Comparison of ENCODE assay signal across 11 cellular contexts in the genomic region with DNA sequence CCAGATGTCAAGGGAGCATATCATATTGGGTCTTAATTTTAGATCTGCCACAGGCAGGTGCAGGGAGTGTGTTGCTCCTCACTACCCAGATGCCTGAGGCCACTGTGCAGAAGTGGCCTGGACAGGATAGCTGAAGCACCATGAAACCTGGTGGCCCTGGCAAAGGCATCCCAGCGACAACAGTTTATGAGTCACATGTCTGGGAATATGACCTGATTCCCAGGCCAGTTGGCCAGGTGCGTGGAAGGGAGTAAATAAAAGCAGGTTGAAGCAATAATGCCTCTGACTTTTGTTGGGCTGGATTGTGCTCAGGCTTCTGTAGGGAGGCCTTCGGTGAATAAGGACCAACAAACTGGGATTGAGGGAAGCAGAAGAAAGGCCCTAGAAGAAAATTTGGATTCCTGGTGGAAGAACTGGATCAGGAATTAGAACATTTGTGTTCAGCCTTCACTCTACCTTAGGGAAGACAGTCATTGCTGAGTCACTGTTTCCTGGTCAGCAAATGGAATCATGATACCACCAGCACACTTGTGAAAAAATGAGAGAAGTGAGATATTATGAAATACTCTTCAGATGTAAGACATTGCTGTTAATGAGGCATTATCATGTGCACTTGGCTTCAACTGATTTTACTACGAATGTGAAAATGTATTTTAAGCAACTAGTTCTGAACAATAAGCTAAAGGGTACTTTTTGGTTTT.
A peak's percentile ranks its signal among the peaks of the same experiment; 100 is the strongest.
DNase-seq lines count a peak whose midpoint lies in the region.
"Had no signal": no experiment of that assay in that cellular context is flagged by ENCODE, and none has a peak within 500 bp of the region (broad histone marks: within the 10 kb centered on the region; RNA-seq: fewer than 3 reads in every experiment).

No MANE protein-coding gene starts in this region.

- peaks cover 0 to 5% (median under 1%) of the 10 kb centered on the region in 3 experiments for H3K27me3 ChIP-seq in neuronal stem cell (ENCODE audit: control insufficient read depth in 3 of 3, insufficient read depth in 3 of 3, low read depth in 1 of 3, low read length in 3 of 3)

- no peaks in the 10 kb centered on the region for H3K36me3 ChIP-seq in neuronal stem cell (replicated peaks in 1 of 2; ENCODE audit: control insufficient read depth in 2 of 2, insufficient read depth in 2 of 2, low read length in 2 of 2)

- intact Hi-C loops in dendritic cell treated with granulocyte-macrophage colony-stimulating factor and Interleukin-4, amounts not matched to agents 40 ng/mL and 50 ng/mL, for 4 days (cut with micrococcal nuclease), result loop anchor here (5.0 kb wide), 1 partner anchor 161 kb away; no protein-coding TSS in a partner anchor
- intact Hi-C loops in activated T-helper 1 cell treated with anti-CD3 and anti-CD28 coated beads, Interleukin-12 subunit alpha, Interleukin-12 subunit beta, Interleukin-2, Interleukin-4 antibody, amounts not matched to agents 30 ng/mL and 10 ng/mL and 1 ng/mL, durations not matched to agents 14 hours and 24 hours and 36 hours (cut with micrococcal nuclease), result no loop called here

- H3K4me2 ChIP-seq in neuronal stem cell (ENCODE audit: insufficient read depth, low read length, poor library complexity, severe bottlenecking), result no peak overlapping the region

- H2BK12ac ChIP-seq in neuronal stem cell (ENCODE audit: low read length), result no peak overlapping the region

- H2BK120ac ChIP-seq in neuronal stem cell (ENCODE audit: low read depth, low read length), result no peak overlapping the region

- H3K4me1 ChIP-seq in neuronal stem cell (ENCODE audit: control insufficient read depth in 2 of 2, insufficient read depth in 1 of 2, low read depth in 1 of 2, low read length in 2 of 2), result peaks cover 0 to 2% of the 10 kb centered on the region in 2 donors

- H3K27ac ChIP-seq in neuronal stem cell (replicated peaks; ENCODE audit: low read length), result no peak overlapping the region

- no peak overlapping the region for H3K4me3 Mint-ChIP-seq in dendritic cell treated with granulocyte-macrophage colony-stimulating factor and Interleukin-4, amounts not matched to agents 40 ng/mL and 50 ng/mL, for 4 days
- no peak overlapping the region for H3K4me3 Mint-ChIP-seq in activated T-helper 1 cell treated with anti-CD3 and anti-CD28 coated beads, Interleukin-12 subunit alpha, Interleukin-12 subunit beta, Interleukin-2, Interleukin-4 antibody, amounts not matched to agents 30 ng/mL and 10 ng/mL and 1 ng/mL, durations not matched to agents 14 hours and 24 hours and 36 hours

- no peak overlapping the region for H4K91ac ChIP-seq in neuronal stem cell (ENCODE audit: low read depth, low read length, poor library complexity)

- H2BK15ac ChIP-seq in neuronal stem cell (ENCODE audit: low read length), result no peak overlapping the region

- peak overlapping the region; percentile 56 for H3K27ac Mint-ChIP-seq in dendritic cell treated with granulocyte-macrophage colony-stimulating factor and Interleukin-4, amounts not matched to agents 40 ng/mL and 50 ng/mL, for 4 days
- H3K27ac Mint-ChIP-seq in activated T-helper 1 cell treated with anti-CD3 and anti-CD28 coated beads, Interleukin-12 subunit alpha, Interleukin-12 subunit beta, Interleukin-2, Interleukin-4 antibody, amounts not matched to agents 30 ng/mL and 10 ng/mL and 1 ng/mL, durations not matched to agents 14 hours and 24 hours and 36 hours, result no peak overlapping the region

- H3K36me3 Mint-ChIP-seq in dendritic cell treated with granulocyte-macrophage colony-stimulating factor and Interleukin-4, amounts not matched to agents 40 ng/mL and 50 ng/mL, for 4 days (ENCODE audit: low read depth), result no peaks in the 10 kb centered on the region
- no peaks in the 10 kb centered on the region for H3K36me3 Mint-ChIP-seq in activated T-helper 1 cell treated with anti-CD3 and anti-CD28 coated beads, Interleukin-12 subunit alpha, Interleukin-12 subunit beta, Interleukin-2, Interleukin-4 antibody, amounts not matched to agents 30 ng/mL and 10 ng/mL and 1 ng/mL, durations not matched to agents 14 hours and 24 hours and 36 hours (ENCODE audit: low read depth)

- H3K9me3 ChIP-seq in neuronal stem cell (replicated peaks in 1 of 2; ENCODE audit: control insufficient read depth in 2 of 2, insufficient read depth in 1 of 2, low read depth in 1 of 2, low read length in 2 of 2), result no peaks in the 10 kb centered on the region

- no peak overlapping the region for H3K4ac ChIP-seq in neuronal stem cell (ENCODE audit: low read length)

- H3K79me1 ChIP-seq in neuronal stem cell (ENCODE audit: low read depth, low read length), result no peaks in the 10 kb centered on the region

- no peak overlapping the region for H3K4me3 ChIP-seq in neuronal stem cell (ENCODE audit: low read length in 2 of 2)

- H2BK5ac ChIP-seq in neuronal stem cell (ENCODE audit: low read length), result no peak overlapping the region

- no peak overlapping the region for H3K14ac ChIP-seq in neuronal stem cell (ENCODE audit: low read length)

- H3K23ac ChIP-seq in neuronal stem cell (ENCODE audit: low read depth, low read length, poor library complexity), result no peak overlapping the region

- no peak overlapping the region for H3K9ac ChIP-seq in neuronal stem cell (ENCODE audit: low read depth, low read length, poor library complexity)

- H2AK5ac ChIP-seq in neuronal stem cell (ENCODE audit: low read depth, low read length), result peak overlapping the region; percentile 20

- peaks cover 49% of the 10 kb centered on the region for H3K4me1 Mint-ChIP-seq in dendritic cell treated with granulocyte-macrophage colony-stimulating factor and Interleukin-4, amounts not matched to agents 40 ng/mL and 50 ng/mL, for 4 days (ENCODE audit: low read depth)
- H3K4me1 Mint-ChIP-seq in activated T-helper 1 cell treated with anti-CD3 and anti-CD28 coated beads, Interleukin-12 subunit alpha, Interleukin-12 subunit beta, Interleukin-2, Interleukin-4 antibody, amounts not matched to agents 30 ng/mL and 10 ng/mL and 1 ng/mL, durations not matched to agents 14 hours and 24 hours and 36 hours (ENCODE audit: low read depth), result no peaks in the 10 kb centered on the region

- peaks cover 3% of the 10 kb centered on the region for H3K27me3 Mint-ChIP-seq in dendritic cell treated with granulocyte-macrophage colony-stimulating factor and Interleukin-4, amounts not matched to agents 40 ng/mL and 50 ng/mL, for 4 days
- peaks cover 24% of the 10 kb centered on the region for H3K27me3 Mint-ChIP-seq in activated T-helper 1 cell treated with anti-CD3 and anti-CD28 coated beads, Interleukin-12 subunit alpha, Interleukin-12 subunit beta, Interleukin-2, Interleukin-4 antibody, amounts not matched to agents 30 ng/mL and 10 ng/mL and 1 ng/mL, durations not matched to agents 14 hours and 24 hours and 36 hours (ENCODE audit: insufficient read depth)

- no peaks in the 10 kb centered on the region for H3K9me3 Mint-ChIP-seq in dendritic cell treated with granulocyte-macrophage colony-stimulating factor and Interleukin-4, amounts not matched to agents 40 ng/mL and 50 ng/mL, for 4 days
- no peaks in the 10 kb centered on the region for H3K9me3 Mint-ChIP-seq in activated T-helper 1 cell treated with anti-CD3 and anti-CD28 coated beads, Interleukin-12 subunit alpha, Interleukin-12 subunit beta, Interleukin-2, Interleukin-4 antibody, amounts not matched to agents 30 ng/mL and 10 ng/mL and 1 ng/mL, durations not matched to agents 14 hours and 24 hours and 36 hours

- no peak overlapping the region for H4K8ac ChIP-seq in neuronal stem cell (ENCODE audit: low read depth, low read length)

- no peak overlapping the region for H2AFZ ChIP-seq in neuronal stem cell (ENCODE audit: low read length)

- no CpG with 5 or more reads among the region's 4 CpGs for WGBS in neuronal stem cell (ENCODE audit: extremely low coverage in 2 of 2, insufficient read length in 2 of 2, insufficient replicate concordance in 1 of 2), 2 donors

- no peak overlapping the region for H3K18ac ChIP-seq in neuronal stem cell (ENCODE audit: low read length)

- DNase-seq in Daoy (ENCODE audit: low read depth), result peak; percentile 57
- DNase-seq in NCI-H226, result peak; percentile 53
- DNase-seq in neuronal stem cell (ENCODE audit: low spot score), result no peak
- no peak for DNase-seq in activated CD4-positive, alpha-beta T cell treated with anti-CD3 and anti-CD28 coated beads for 4 hours
- DNase-seq in stimulated activated CD4-positive, alpha-beta T cell treated with anti-CD3 and anti-CD28 coated beads, Interleukin-12 subunit alpha, Interleukin-12 subunit beta, amount 100 ng/mL, for 4 hours, result no peak
- DNase-seq in activated T-helper 1 cell treated with anti-CD3 and anti-CD28 coated beads, Interleukin-12 subunit alpha, Interleukin-12 subunit beta, Interleukin-2, Interleukin-4 antibody, amounts not matched to agents 30 ng/mL and 10 ng/mL and 1 ng/mL, durations not matched to agents 14 hours and 24 hours and 36 hours (ENCODE audit: low spot score), result no peak
- no peak for DNase-seq in T1000 (lab: John Stamatoyannopoulos, UW)
- DNase-seq: activated effector memory CD4-positive, alpha-beta T cell treated with Interleukin-2 at 50 U/mL for 16 hours; NCI-H524; posterior cingulate gyrus had no signal

Comparison
In these comparisons a context has a peak if more than half of its experiments do, and no peak if none do; other contexts are left out.
1. DNase-seq: peak in Daoy (single experiment) and NCI-H226 (single experiment); none in neuronal stem cell (single experiment), activated CD4-positive, alpha-beta T cell treated with anti-CD3 and anti-CD28 coated beads for 4 hours (0 of 2), stimulated activated CD4-positive, alpha-beta T cell treated with anti-CD3 and anti-CD28 coated beads, Interleukin-12 subunit alpha, Interleukin-12 subunit beta, amount 100 ng/mL, for 4 hours (single experiment), activated T-helper 1 cell treated with anti-CD3 and anti-CD28 coated beads, Interleukin-12 subunit alpha, Interleukin-12 subunit beta, Interleukin-2, Interleukin-4 antibody, amounts not matched to agents 30 ng/mL and 10 ng/mL and 1 ng/mL, durations not matched to agents 14 hours and 24 hours and 36 hours (single experiment) and T1000 (single experiment).